ENCODE assay signal across 8 cellular contexts in the genomic region with DNA sequence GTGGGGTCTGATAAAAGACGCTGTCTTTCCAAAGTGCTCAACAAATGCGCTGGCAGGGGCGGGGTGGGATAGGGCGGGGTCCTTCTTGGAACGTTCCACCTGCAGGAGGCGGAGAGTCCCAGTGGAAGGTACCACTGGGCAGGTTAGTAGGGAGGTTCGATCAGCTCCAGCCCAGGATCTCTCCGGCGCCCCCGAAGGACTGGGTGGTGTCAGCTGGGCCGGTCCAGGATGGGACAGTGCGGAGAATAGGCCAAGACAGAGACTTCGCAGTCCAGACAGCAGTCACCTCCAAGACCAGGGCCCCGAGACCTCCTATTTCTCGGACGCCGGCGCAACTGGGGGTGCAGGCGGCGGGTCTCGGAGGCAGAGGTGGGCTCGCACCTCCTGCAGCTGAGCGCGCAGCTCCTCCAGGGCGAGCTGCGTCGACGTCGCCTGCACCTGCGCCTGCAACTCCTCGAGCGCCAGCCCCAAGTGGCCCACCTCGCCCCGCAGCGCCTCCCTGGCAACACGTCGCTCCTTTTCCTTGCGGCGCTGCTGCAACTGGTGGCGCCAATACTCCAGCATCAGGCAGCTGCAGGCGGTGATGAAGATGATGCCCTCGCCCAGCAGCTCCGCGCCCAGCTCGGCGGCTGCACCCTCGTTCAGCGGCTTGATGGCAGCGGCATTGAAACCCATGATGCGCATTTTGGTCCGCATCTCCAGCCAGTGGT. TPM values are rescaled to one million over a fixed set of nuclear protein-coding genes. Genes with fewer than 3 reads are reported as not detected.
A peak's percentile ranks its signal among the peaks of the same experiment; 100 is the strongest.
DNase-seq lines count a peak whose midpoint lies in the region; ATAC-seq and TF ChIP-seq lines count a peak whose summit lies in the region.

No MANE protein-coding gene starts in this region.

- TF ChIP-seq POLR2A in gastroesophageal sphincter (IDR thresholded peaks at IDR 0.05): no peak

- no peaks in the 10 kb centered on the region for H4K20me1 ChIP-seq in PC-3 (ENCODE audit: low read length)

- DNase-seq in NCI-H1417 (lab: John Stamatoyannopoulos, UW) (peak; percentile 34 to 74 (median 53)), NCI-H1417 treated with DMSO at 0.1 percent for 48 hours (lab: John Stamatoyannopoulos, UW) (no peak), PC-3 (peak; percentile 86), D341Med (ENCODE audit: low spot score) (no peak)

- H3K27me3 ChIP-seq in PC-3 (ENCODE audit: low read length) (no peaks in the 10 kb centered on the region), gastroesophageal sphincter (peaks cover 11% of the 10 kb centered on the region), parathyroid adenoma (ENCODE audit: control insufficient read depth, insufficient read depth, low read length) (no peaks in the 10 kb centered on the region)

- H3K4me1 ChIP-seq in PC-3 (ENCODE audit: insufficient read depth, low read length) (peaks cover 16% of the 10 kb centered on the region), gastroesophageal sphincter (peaks cover 0 to 55% (median 12%) of the 10 kb centered on the region in 3 donors), parathyroid adenoma (peaks cover 3% of the 10 kb centered on the region)

- no peaks in the 10 kb centered on the region for H3K9me2 ChIP-seq in PC-3 (replicated peaks; ENCODE audit: low read length)

- TSS peak; percentile 14 for BruUV-seq in PC-3 (replicated peaks; lab: Mats Ljungman, UMichigan)

- peak overlapping the region; percentile 71 for H2AFZ ChIP-seq in PC-3 (ENCODE audit: low read length)
- H2AFZ ChIP-seq in parathyroid adenoma: peak overlapping the region; percentile 85

- peaks cover 8% of the 10 kb centered on the region for H3F3A ChIP-seq in PC-3 (ENCODE audit: low read length, unreplicated experiment)

- peak overlapping the region; percentile 86 for H3K27ac ChIP-seq in PC-3 (ENCODE audit: low read length)
- peak overlapping the region in 2 of 4 donors; percentile 12 to 75 for H3K27ac ChIP-seq in gastroesophageal sphincter
- no peak overlapping the region for H3K27ac ChIP-seq in parathyroid adenoma

- intact Hi-C loops in PC-3 (cut with micrococcal nuclease): loop anchor here (2.0 kb wide), 2 partner anchors 40 to 114 kb away; no protein-coding TSS in a partner anchor

- H3K9me3 ChIP-seq in PC-3 (ENCODE audit: low read length): no peaks in the 10 kb centered on the region
- H3K9me3 ChIP-seq in gastroesophageal sphincter: no peaks in the 10 kb centered on the region
- no peaks in the 10 kb centered on the region for H3K9me3 ChIP-seq in parathyroid adenoma (ENCODE audit: control insufficient read depth, low read length)

- H3K79me2 ChIP-seq in PC-3 (ENCODE audit: low read length): no peaks in the 10 kb centered on the region
- H3K79me2 ChIP-seq in parathyroid adenoma: no peaks in the 10 kb centered on the region

- POLR2A ChIA-PET in PC-3 (lab: Charles Lee; ENCODE audit: unreplicated experiment): interaction anchor here (0.6 kb wide), 1 partner anchor 56 kb away, joined by 3 read pairs; the partner anchor contains the start of gene OPA3

- H3K9ac ChIP-seq in PC-3 (ENCODE audit: low read length): peak overlapping the region; percentile 74
- H3K9ac ChIP-seq in parathyroid adenoma: no peak overlapping the region

- H3K36me3 ChIP-seq in PC-3 (ENCODE audit: low read depth, low read length) (peaks cover 18% of the 10 kb centered on the region), gastroesophageal sphincter (peaks cover 0 to 37% of the 10 kb centered on the region in 2 donors), parathyroid adenoma (ENCODE audit: control insufficient read depth, insufficient read depth, low read length) (no peaks in the 10 kb centered on the region)

- peak overlapping the region; percentile 75 for H3K4me3 ChIP-seq in PC-3 (ENCODE audit: low read length)
- peak overlapping the region in 1 of 2 donors; percentile 46 for H3K4me3 ChIP-seq in gastroesophageal sphincter
- H3K4me3 ChIP-seq in parathyroid adenoma (ENCODE audit: low read depth, low read length): no peak overlapping the region

- TF ChIP-seq CTCF in PC-3 (conservative IDR thresholded peaks at IDR 0.05; ENCODE audit: low read depth, low read length) (peak; percentile 52), gastroesophageal sphincter (IDR thresholded peaks at IDR 0.05) (peak in 1 of 4 experiments; percentile 35), parathyroid adenoma (IDR thresholded peaks at IDR 0.05) (peak; percentile 27)

- ATAC-seq in PC-3 (peak; percentile 67), gastroesophageal sphincter (peak; percentile 14), GM21447 (IDR thresholded peaks at IDR 0.05; ENCODE audit: unreplicated experiment) (no peak), HG02885 (IDR thresholded peaks at IDR 0.05; ENCODE audit: poor library complexity, unreplicated experiment) (no peak)

- TF ChIP-seq EP300 in gastroesophageal sphincter (IDR thresholded peaks at IDR 0.05): no peak

- CTCF ChIA-PET in PC-3 (lab: Charles Lee): interaction anchor here (0.5 to 1.5 kb wide), 3 partner anchors 29 to 274 kb away, joined by 8 to 10 read pairs (median 8); no protein-coding TSS in a partner anchor

- WGBS in gastroesophageal sphincter (ENCODE audit: low coverage in 1 of 2), 2 donors: 0 to 5% methylated on average over 2 to 5 of the region's 51 CpGs

- H3K4me2 ChIP-seq in PC-3 (ENCODE audit: low read length) (peak overlapping the region; percentile 98), parathyroid adenoma (ENCODE audit: low read length) (peak overlapping the region; percentile 52)

RNA-seq across cellular contexts. Expression of gene VASP, which starts 21.6 kb away (rescaled TPM):
- total RNA-seq in PC-3 (2014; rRNA removed): 120 and 158 TPM in 2 replicates
- total RNA-seq in gastroesophageal sphincter: 100 to 1,000 TPM; 140 to 246 (median 167) TPM

RNA-seq across cellular contexts. Expression of gene PPM1N, which starts 30.7 kb away (rescaled TPM):
- total RNA-seq in PC-3 (2014; rRNA removed) (2.5 and 4.7 TPM in 2 replicates), gastroesophageal sphincter (1 to 10 TPM in 3 of 4 donors, under 1 TPM in 1; 0.96 to 3.2 (median 2.1) TPM)

RNA-seq across cellular contexts. Expression of gene RTN2, which starts 32.1 kb away (rescaled TPM):
- total RNA-seq in PC-3 (2014; rRNA removed): 9.5 and 12.9 TPM in 2 replicates
- 10 to 100 TPM; 11.0 to 19.6 (median 15.3) TPM for total RNA-seq in gastroesophageal sphincter

RNA-seq across cellular contexts. Expression of gene OPA3, which starts 55.7 kb away (rescaled TPM):
- 9.4 and 10.1 TPM in 2 replicates for total RNA-seq in PC-3 (2014; rRNA removed)
- 10 to 100 TPM in 3 of 4 donors, 1 to 10 TPM in 1; 5.7 to 14.9 (median 11.6) TPM for total RNA-seq in gastroesophageal sphincter

Comparison
In these comparisons a context has a peak if more than half of its experiments do, and no peak if none do; other contexts are left out.
1. DNase-seq: peak in NCI-H1417 (3 of 3) and PC-3 (single experiment); none in NCI-H1417 treated with DMSO at 0.1 percent for 48 hours (single experiment) and D341Med (single experiment).
2. ATAC-seq: peak in PC-3 (single experiment) and gastroesophageal sphincter (single experiment); none in GM21447 (single experiment) and HG02885 (single experiment).